In genomic region chr6:107116923-107117417, GRCh38 we compare ENCODE assay signal across 10 cellular contexts. TPM values are rescaled to one million over a fixed set of nuclear protein-coding genes. Genes with fewer than 3 reads are reported as not detected.
A peak's percentile ranks its signal among the peaks of the same experiment; 100 is the strongest.
DNase-seq lines count a peak whose midpoint lies in the region; FAIRE-seq lines count a peak whose summit lies in the region.
"Had no signal": no experiment of that assay in that cellular context is flagged by ENCODE, and none has a peak within 500 bp of the region (broad histone marks: within the 10 kb centered on the region; RNA-seq: fewer than 3 reads in every experiment).

No MANE protein-coding gene starts in this region.

- H3K9me3 ChIP-seq in ES-I3 (ENCODE audit: control insufficient read depth, insufficient read depth, low read length) = no peaks in the 10 kb centered on the region
- H3K9me3 ChIP-seq in mucosa of rectum (ENCODE audit: control insufficient read depth in 2 of 2, low read length in 2 of 2) = no peaks in the 10 kb centered on the region
- no peaks in the 10 kb centered on the region for H3K9me3 ChIP-seq in MG63

- H3K9me3 Mint-ChIP-seq in activated T-helper 2 cell treated with anti-CD3 and anti-CD28 coated beads, Interferon-gamma antibody, Interleukin-2, Interleukin-4, amounts not matched to agents 10 μg/mL and 5 μg/mL and 100 μg/mL, durations not matched to agents 14 hours and 24 hours and 36 hours = no peaks in the 10 kb centered on the region

- no peak overlapping the region for H3K27ac Mint-ChIP-seq in activated T-helper 2 cell treated with anti-CD3 and anti-CD28 coated beads, Interferon-gamma antibody, Interleukin-2, Interleukin-4, amounts not matched to agents 10 μg/mL and 5 μg/mL and 100 μg/mL, durations not matched to agents 14 hours and 24 hours and 36 hours

- intact Hi-C loops in activated T-helper 2 cell treated with anti-CD3 and anti-CD28 coated beads, Interferon-gamma antibody, Interleukin-2, Interleukin-4, amounts not matched to agents 10 μg/mL and 5 μg/mL and 100 μg/mL, durations not matched to agents 14 hours and 24 hours and 36 hours (cut with micrococcal nuclease) = loop anchor here (5.0 to 10.0 kb wide), 3 partner anchors 35 to 602 kb away; no protein-coding TSS in a partner anchor

- peaks cover 15% of the 10 kb centered on the region for H3K4me1 ChIP-seq in ACC112 (ENCODE audit: control insufficient read depth, insufficient read depth, low read length, unreplicated experiment)
- H3K4me1 ChIP-seq in ES-I3 (ENCODE audit: insufficient read depth, low read length) = peaks cover 27% of the 10 kb centered on the region
- H3K4me1 ChIP-seq in mucosa of rectum (ENCODE audit: control insufficient read depth in 2 of 2, insufficient read depth in 2 of 2, low read length in 2 of 2) = peaks cover 9 to 14% of the 10 kb centered on the region in 2 donors

- peaks cover 12% of the 10 kb centered on the region for H3K27me3 ChIP-seq in ACC112 (ENCODE audit: insufficient read depth, low read length)
- no peaks in the 10 kb centered on the region for H3K27me3 ChIP-seq in mucosa of rectum (ENCODE audit: control insufficient read depth in 2 of 2, insufficient read depth in 2 of 2, low read length in 2 of 2)
- peaks cover 4% of the 10 kb centered on the region; the same call in 1 of the 2 replicates for H3K27me3 ChIP-seq in MG63
- H3K27me3 ChIP-seq: brain microvascular endothelial cell had no signal

- peak overlapping the region; percentile 87; the same call in 1 of the 2 replicates for H3K4me3 ChIP-seq in ACC112 (ENCODE audit: low read depth, low read length)
- H3K4me3 ChIP-seq in mucosa of rectum (ENCODE audit: low read length in 2 of 2) = peak overlapping the region; percentile 63 to 79
- H3K4me3 ChIP-seq in MG63 = no peak overlapping the region

- H3K27ac ChIP-seq in ACC112 (ENCODE audit: low read depth, low read length) (no peak overlapping the region), mucosa of rectum (ENCODE audit: low read depth in 2 of 2, low read length in 2 of 2) (peak overlapping the region in 1 of 2 donors; percentile 80)
- H3K27ac ChIP-seq: brain microvascular endothelial cell had no signal

- peaks cover 19% of the 10 kb centered on the region for H3K4me1 Mint-ChIP-seq in activated T-helper 2 cell treated with anti-CD3 and anti-CD28 coated beads, Interferon-gamma antibody, Interleukin-2, Interleukin-4, amounts not matched to agents 10 μg/mL and 5 μg/mL and 100 μg/mL, durations not matched to agents 14 hours and 24 hours and 36 hours (ENCODE audit: low read depth)

- no peak overlapping the region for H2AFZ ChIP-seq in ACC112 (ENCODE audit: low read length, unreplicated experiment)

- H3K36me3 ChIP-seq in ACC112 (ENCODE audit: insufficient read depth, low read length) (no peaks in the 10 kb centered on the region), ES-I3 (ENCODE audit: insufficient read depth, low read length) (no peaks in the 10 kb centered on the region), mucosa of rectum (ENCODE audit: control insufficient read depth in 2 of 2, insufficient read depth in 2 of 2, low read length in 2 of 2) (no peaks in the 10 kb centered on the region), MG63 (no peaks in the 10 kb centered on the region; the same call in 1 of the 2 replicates)
- H3K36me3 ChIP-seq: brain microvascular endothelial cell had no signal

- peak overlapping the region; percentile 80 for H3K4me3 Mint-ChIP-seq in activated T-helper 2 cell treated with anti-CD3 and anti-CD28 coated beads, Interferon-gamma antibody, Interleukin-2, Interleukin-4, amounts not matched to agents 10 μg/mL and 5 μg/mL and 100 μg/mL, durations not matched to agents 14 hours and 24 hours and 36 hours (ENCODE audit: low read depth)

- peaks cover 5% of the 10 kb centered on the region for H3K27me3 Mint-ChIP-seq in activated T-helper 2 cell treated with anti-CD3 and anti-CD28 coated beads, Interferon-gamma antibody, Interleukin-2, Interleukin-4, amounts not matched to agents 10 μg/mL and 5 μg/mL and 100 μg/mL, durations not matched to agents 14 hours and 24 hours and 36 hours (ENCODE audit: low read depth)

- no peaks in the 10 kb centered on the region for H3K36me3 Mint-ChIP-seq in activated T-helper 2 cell treated with anti-CD3 and anti-CD28 coated beads, Interferon-gamma antibody, Interleukin-2, Interleukin-4, amounts not matched to agents 10 μg/mL and 5 μg/mL and 100 μg/mL, durations not matched to agents 14 hours and 24 hours and 36 hours (ENCODE audit: low read depth)

- H3K79me2 ChIP-seq in ACC112 (ENCODE audit: control insufficient read depth, insufficient read depth, low read length, unreplicated experiment) = no peaks in the 10 kb centered on the region

- FAIRE-seq in HTR-8/SVneo (lab: Jason Lieb, UNC) = no peak
- FAIRE-seq: small intestine had no signal

- no peak for DNase-seq in activated T-helper 2 cell treated with anti-CD3 and anti-CD28 coated beads, Interferon-gamma antibody, Interleukin-2, Interleukin-4, amounts not matched to agents 10 μg/mL and 5 μg/mL and 100 μg/mL, durations not matched to agents 14 hours and 24 hours and 36 hours (ENCODE audit: low spot score)
- DNase-seq in DMS53 treated with DMSO at 0.1 percent for 48 hours (lab: John Stamatoyannopoulos, UW; ENCODE audit: unreplicated experiment) (no peak), MG63 (no peak), HTR-8/SVneo (ENCODE audit: insufficient read length, low spot score) (no peak), germinal center (ENCODE audit: low spot score) (no peak)

- peak overlapping the region; percentile 87 for H3K9ac ChIP-seq in ES-I3 (ENCODE audit: low read depth, low read length)
- H3K9ac ChIP-seq in mucosa of rectum (ENCODE audit: low read depth in 1 of 2, low read length in 2 of 2) = peak overlapping the region in 1 of 2 donors; percentile 79

RNA-seq across cellular contexts. Expression of gene BEND3, which starts 1.7 kb away (rescaled TPM):
- 15.2 and 15.9 TPM in 2 replicates for total RNA-seq in activated T-helper 2 cell treated with anti-CD3 and anti-CD28 coated beads, Interferon-gamma antibody, Interleukin-2, Interleukin-4, amounts not matched to agents 10 μg/mL and 5 μg/mL and 100 μg/mL, durations not matched to agents 14 hours and 24 hours and 36 hours
- total RNA-seq in MG63 (2014; rRNA removed; shearing (Covaris generic); ENCODE audit: low replicate concordance) = 2.2 and 5.9 TPM in 2 replicates
